In genomic region chr6:35495258-35496035, GRCh38 we compare ENCODE assay signal across 8 cellular contexts. TPM values are rescaled to one million over a fixed set of nuclear protein-coding genes. Genes with fewer than 3 reads are reported as not detected.
DNase-seq lines count a peak whose midpoint lies in the region; ATAC-seq, FAIRE-seq and TF ChIP-seq lines count a peak whose summit lies in the region.

No MANE protein-coding gene starts in this region.

- TF ChIP-seq CTCF in SK-N-SH (IDR thresholded peaks at IDR 0.05), result no peak
- TF ChIP-seq CTCF in liver (IDR thresholded peaks at IDR 0.05; ENCODE audit: low read depth, low read length, missing input control), result no peak
- no peak for TF ChIP-seq CTCF in suprapubic skin (IDR thresholded peaks at IDR 0.05)
- no peak for TF ChIP-seq CTCF in D721Med (IDR thresholded peaks at IDR 0.05; ENCODE audit: insufficient read depth, missing control alignments)

- H3K4me2 ChIP-seq in SK-N-SH, result peak overlapping the region; percentile 93

- peaks cover 21% of the 10 kb centered on the region; the same call in 1 of the 2 replicates for H4K20me1 ChIP-seq in SK-N-SH (ENCODE audit: insufficient read depth)

- WGBS in SK-N-SH (ENCODE audit: low lambda C conversion rate), result 94% methylated on average over 7 of the region's 9 CpGs
- WGBS in liver, result 62% methylated on average over 9 of the region's 9 CpGs
- 60% methylated on average over 4 of the region's 9 CpGs for WGBS in suprapubic skin

- H3K36me3 ChIP-seq in SK-N-SH (replicated peaks in 1 of 2; ENCODE audit: control insufficient read depth in 1 of 2, insufficient read depth in 2 of 2, low read length in 1 of 2) (no peaks in the 10 kb centered on the region), liver (ENCODE audit: control insufficient read depth in 4 of 4, insufficient read depth in 3 of 4, low read depth in 1 of 4, low read length in 3 of 4) (no peaks in the 10 kb centered on the region), suprapubic skin (no peaks in the 10 kb centered on the region)

- H3K4me1 ChIP-seq in SK-N-SH (ENCODE audit: control insufficient read depth in 1 of 2, insufficient read depth in 2 of 2, low read depth in 1 of 2, low read length in 1 of 2), result peaks cover 14 to 62% of the 10 kb centered on the region in 2 experiments; a peak in 2 of 4 replicates
- H3K4me1 ChIP-seq in liver (ENCODE audit: control insufficient read depth in 4 of 4, insufficient read depth in 4 of 4, low read length in 3 of 4), result peaks cover 9 to 32% (median 17%) of the 10 kb centered on the region in 4 donors
- peaks cover 71% of the 10 kb centered on the region for H3K4me1 ChIP-seq in suprapubic skin

- H3F3A ChIP-seq in SK-N-SH (replicated peaks; ENCODE audit: insufficient read depth), result no peaks in the 10 kb centered on the region

- no peak for DNase-seq in SK-N-SH
- DNase-seq in astrocyte of the hippocampus (ENCODE audit: low read depth, low spot score), result peak; percentile 31
- no peak for DNase-seq in suprapubic skin (ENCODE audit: low spot score in 2 of 2)
- DNase-seq in NCI-H1048 (lab: John Stamatoyannopoulos, UW), result no peak
- DNase-seq in D721Med (ENCODE audit: insufficient read length, low spot score), result no peak
- DNase-seq in NCI-H2196 treated with DMSO at 0.1 percent for 48 hours (lab: John Stamatoyannopoulos, UW; ENCODE audit: unreplicated experiment), result no peak

- POLR2A ChIA-PET in SK-N-SH (lab: Yijun Ruan, JAX), result interaction anchor here (1.1 to 1.7 kb wide), 2 partner anchors 9 to 23 kb away, joined by 5 to 6 read pairs; no protein-coding TSS in a partner anchor

- peaks cover 20% of the 10 kb centered on the region; the same call in 1 of the 2 replicates for H3K79me2 ChIP-seq in SK-N-SH (ENCODE audit: insufficient read depth)

- no peaks in the 10 kb centered on the region for H3K9me3 ChIP-seq in SK-N-SH
- no peaks in the 10 kb centered on the region for H3K9me3 ChIP-seq in liver (ENCODE audit: control insufficient read depth in 4 of 4, low read length in 3 of 4)
- no peaks in the 10 kb centered on the region for H3K9me3 ChIP-seq in suprapubic skin

- H3K9ac ChIP-seq in SK-N-SH, result peak overlapping the region; percentile 81
- peak overlapping the region in 1 of 2 donors; percentile 40 for H3K9ac ChIP-seq in liver (ENCODE audit: low read depth in 1 of 2, low read length in 2 of 2)

- H3K4me3 ChIP-seq in SK-N-SH (ENCODE audit: low read depth in 2 of 2, low read length in 1 of 2) (peak overlapping the region; percentile 66 to 67), liver (ENCODE audit: low read depth in 1 of 3, low read length in 3 of 3) (peak overlapping the region; percentile 38 to 88 (median 65)), suprapubic skin (peak overlapping the region; percentile 70)

- no peak for TF ChIP-seq RAD21 in SK-N-SH (IDR thresholded peaks at IDR 0.05; ENCODE audit: low read length)
- no peak for TF ChIP-seq RAD21 in liver (IDR thresholded peaks at IDR 0.05)

- no peak for TF ChIP-seq EP300 in SK-N-SH (IDR thresholded peaks at IDR 0.05; ENCODE audit: borderline replicate concordance in 1 of 2, low read depth in 1 of 2, low read length in 1 of 2)
- TF ChIP-seq EP300 in suprapubic skin (IDR thresholded peaks at IDR 0.05), result no peak

- H3K27ac ChIP-seq in SK-N-SH (ENCODE audit: low read depth in 2 of 2, low read length in 1 of 2), result no peak overlapping the region
- peak overlapping the region in 1 of 2 donors; percentile 81 for H3K27ac ChIP-seq in liver (ENCODE audit: low read depth in 1 of 2, low read length in 2 of 2)
- peak overlapping the region; percentile 98 for H3K27ac ChIP-seq in suprapubic skin

- H3K27me3 ChIP-seq in SK-N-SH (ENCODE audit: insufficient read depth), result no peaks in the 10 kb centered on the region
- H3K27me3 ChIP-seq in liver (ENCODE audit: control insufficient read depth in 4 of 4, insufficient read depth in 4 of 4, low read length in 3 of 4), result no peaks in the 10 kb centered on the region
- no peaks in the 10 kb centered on the region for H3K27me3 ChIP-seq in suprapubic skin

- CTCF ChIA-PET in SK-N-SH (lab: Yijun Ruan, JAX), result interaction anchor here (1.2 to 2.3 kb wide), 3 partner anchors 28 to 241 kb away, joined by 4 to 12 read pairs (median 10); partner anchors contain the start of gene ARMC12

- no peaks in the 10 kb centered on the region for H3K9me2 ChIP-seq in SK-N-SH

- no peak overlapping the region for H2AFZ ChIP-seq in SK-N-SH (ENCODE audit: low read depth)

- TF ChIP-seq POLR2A in suprapubic skin (IDR thresholded peaks at IDR 0.05), result no peak

- no peak for FAIRE-seq in D721Med (lab: Jason Lieb, UNC)

- no peak; the same call in 2 of the 3 replicates for ATAC-seq in SK-N-SH treated with all-trans-retinoic acid at 6 μM for 48 hours

TF ChIP-seq in SK-N-SH, 30 proteins besides CTCF, POLR2A, EP300 and RAD21:
- TF ChIP-seq POLR2AphosphoS5 (IDR thresholded peaks at IDR 0.05; ENCODE audit: low read depth, low read length) (no peak), RFX5 (IDR thresholded peaks at IDR 0.05; ENCODE audit: low read length) (peak; percentile 83), MEF2A (IDR thresholded peaks at IDR 0.05; ENCODE audit: borderline replicate concordance, low read depth) (no peak)
- TF ChIP-seq, protein P1, sequence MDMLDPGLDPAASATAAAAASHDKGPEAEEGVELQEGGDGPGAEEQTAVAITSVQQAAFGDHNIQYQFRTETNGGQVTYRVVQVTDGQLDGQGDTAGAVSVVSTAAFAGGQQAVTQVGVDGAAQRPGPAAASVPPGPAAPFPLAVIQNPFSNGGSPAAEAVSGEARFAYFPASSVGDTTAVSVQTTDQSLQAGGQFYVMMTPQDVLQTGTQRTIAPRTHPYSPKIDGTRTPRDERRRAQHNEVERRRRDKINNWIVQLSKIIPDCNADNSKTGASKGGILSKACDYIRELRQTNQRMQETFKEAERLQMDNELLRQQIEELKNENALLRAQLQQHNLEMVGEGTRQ (IDR thresholded peaks at IDR 0.05; ENCODE audit: borderline replicate concordance, low read depth, low read length), result no peak

TF ChIP-seq in SK-N-SH treated with all-trans-retinoic acid at 6 μM for 48 hours, 23 proteins besides CTCF, POLR2A, EP300 and RAD21 (continues in another document):
- TF ChIP-seq PPARA (CRISPR knock-in tag; IDR thresholded peaks at IDR 0.05; ENCODE audit: borderline replicate concordance) (no peak), POU6F1 (CRISPR knock-in tag; IDR thresholded peaks at IDR 0.05; ENCODE audit: borderline replicate concordance, low read depth) (no peak), ZNF70 (CRISPR knock-in tag; IDR thresholded peaks at IDR 0.05) (no peak), GLIS3 (CRISPR knock-in tag; IDR thresholded peaks at IDR 0.05) (no peak), OSR1 (CRISPR knock-in tag; IDR thresholded peaks at IDR 0.05) (no peak)

TF ChIP-seq in liver, 16 proteins besides CTCF, POLR2A, EP300 and RAD21 (continues in another document):
- TF ChIP-seq EGR1 (IDR thresholded peaks at IDR 0.05; ENCODE audit: low read depth in 2 of 2), result no peak
- no peak for TF ChIP-seq GABPA (IDR thresholded peaks at IDR 0.05 in 1 of 2, conservative IDR thresholded peaks at IDR 0.05 in 1 of 2)
- TF ChIP-seq FOXA2 (IDR thresholded peaks at IDR 0.05), result no peak
- TF ChIP-seq, protein P2, sequence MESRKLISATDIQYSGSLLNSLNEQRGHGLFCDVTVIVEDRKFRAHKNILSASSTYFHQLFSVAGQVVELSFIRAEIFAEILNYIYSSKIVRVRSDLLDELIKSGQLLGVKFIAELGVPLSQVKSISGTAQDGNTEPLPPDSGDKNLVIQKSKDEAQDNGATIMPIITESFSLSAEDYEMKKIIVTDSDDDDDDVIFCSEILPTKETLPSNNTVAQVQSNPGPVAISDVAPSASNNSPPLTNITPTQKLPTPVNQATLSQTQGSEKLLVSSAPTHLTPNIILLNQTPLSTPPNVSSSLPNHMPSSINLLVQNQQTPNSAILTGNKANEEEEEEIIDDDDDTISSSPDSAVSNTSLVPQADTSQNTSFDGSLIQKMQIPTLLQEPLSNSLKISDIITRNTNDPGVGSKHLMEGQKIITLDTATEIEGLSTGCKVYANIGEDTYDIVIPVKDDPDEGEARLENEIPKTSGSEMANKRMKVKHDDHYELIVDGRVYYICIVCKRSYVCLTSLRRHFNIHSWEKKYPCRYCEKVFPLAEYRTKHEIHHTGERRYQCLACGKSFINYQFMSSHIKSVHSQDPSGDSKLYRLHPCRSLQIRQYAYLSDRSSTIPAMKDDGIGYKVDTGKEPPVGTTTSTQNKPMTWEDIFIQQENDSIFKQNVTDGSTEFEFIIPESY (IDR thresholded peaks at IDR 0.05), result no peak

RNA-seq across cellular contexts. Expression of gene TEAD3, which starts 1.4 kb away (rescaled TPM):
- 5.2 and 7.1 TPM in 2 replicates for polyA plus RNA-seq in SK-N-SH (2012; rRNA removed)
- polyA plus RNA-seq in SK-N-SH (2012; cell fraction: cytosol; rRNA removed), result 3.6 and 6.1 TPM in 2 replicates
- 16.1 and 20.1 TPM in 2 replicates for polyA plus RNA-seq in SK-N-SH (2012; cell fraction: nucleus; rRNA removed)
- 1 to 10 TPM; 1.9 to 5.8 TPM for total RNA-seq in liver
- 1 to 10 TPM; 3.3 to 6.8 TPM for polyA plus RNA-seq in liver
- 10 to 100 TPM; 39.0 to 55.4 (median 51.5) TPM for total RNA-seq in suprapubic skin

RNA-seq across cellular contexts. Expression of gene TULP1, which starts 17.2 kb away (rescaled TPM):
- not detected in 2 replicates for polyA plus RNA-seq in SK-N-SH (2012; rRNA removed)
- polyA plus RNA-seq in SK-N-SH (2012; cell fraction: cytosol; rRNA removed), result not detected in 2 replicates
- polyA plus RNA-seq in SK-N-SH (2012; cell fraction: nucleus; rRNA removed), result not detected in 2 replicates
- not detected for total RNA-seq in liver
- polyA plus RNA-seq in liver, result not detected
- under 1 TPM in 2 of 4 donors, not detected in 2; 0.72 to 0.83 TPM for total RNA-seq in suprapubic skin

RNA-seq across cellular contexts. Expression of gene RPL10A, which starts 27.2 kb away (rescaled TPM):
- polyA plus RNA-seq in SK-N-SH (2012; rRNA removed) (2,393 and 3,548 TPM in 2 replicates), liver (100 to 1,000 TPM; 213 to 694 TPM)
- 2,837 and 3,167 TPM in 2 replicates for polyA plus RNA-seq in SK-N-SH (2012; cell fraction: cytosol; rRNA removed)
- polyA plus RNA-seq in SK-N-SH (2012; cell fraction: nucleus; rRNA removed), result 1,325 and 1,532 TPM in 2 replicates
- total RNA-seq in liver (1,000 to 10,000 TPM in 1 of 2 donors, 100 to 1,000 TPM in 1; 363 to 1,235 TPM), suprapubic skin (1,000 to 10,000 TPM; 1,092 to 2,148 (median 1,858) TPM)

RNA-seq across cellular contexts. Expression of gene FANCE, which starts 43.3 kb away (rescaled TPM):
- polyA plus RNA-seq in SK-N-SH (2012; rRNA removed) (5.8 and 6.5 TPM in 2 replicates), liver (under 1 TPM; 0.11 to 0.74 TPM)
- 4.0 and 5.4 TPM in 2 replicates for polyA plus RNA-seq in SK-N-SH (2012; cell fraction: cytosol; rRNA removed)
- 6.0 and 6.1 TPM in 2 replicates for polyA plus RNA-seq in SK-N-SH (2012; cell fraction: nucleus; rRNA removed)
- total RNA-seq in liver (1 to 10 TPM in 1 of 2 donors, under 1 TPM in 1; 0.84 to 4.2 TPM), suprapubic skin (10 to 100 TPM; 20.6 to 25.6 (median 21.6) TPM)

Comparison
In these comparisons a context has a peak if more than half of its experiments do, and no peak if none do; other contexts are left out.
1. RNA of gene TEAD3, which starts 1.4 kb away (total RNA-seq): 39.0 to 55.4 TPM in suprapubic skin; 1.9 to 5.8 TPM in liver; every median in the first group is over 4 times any median in the second.
2. Peak in every context shown above with its lines, with median percentiles within 50 percentile points of each other: H3K4me3 ChIP-seq.